Comparison of ENCODE assay signal across 18 cellular contexts in the genomic region with DNA sequence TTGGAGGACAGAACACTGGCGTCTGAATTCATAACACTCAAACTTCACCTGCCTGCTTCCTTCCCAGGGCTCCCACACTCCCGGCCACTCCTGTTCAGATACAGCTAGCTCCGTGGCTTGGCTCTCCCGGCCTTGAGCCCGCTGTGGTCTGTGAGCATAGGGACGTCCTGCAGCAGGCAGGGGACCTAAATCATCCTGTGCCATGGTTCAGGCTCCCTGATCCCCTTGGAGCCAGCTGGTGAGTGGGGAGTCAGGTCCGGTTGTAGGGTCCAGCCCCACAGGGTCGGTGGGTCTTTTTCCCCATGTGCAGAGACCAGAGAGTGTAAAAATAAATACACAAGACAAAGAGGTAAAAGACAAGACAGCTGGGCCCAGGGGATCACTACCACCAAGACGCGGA.
"Had no signal": no experiment of that assay in that cellular context is flagged by ENCODE, and none has a peak within 500 bp of the region (broad histone marks: within the 10 kb centered on the region; RNA-seq: fewer than 3 reads in every experiment).

No MANE protein-coding gene starts in this region.

- ATAC-seq: activated naive CD8-positive, alpha-beta T cell treated with anti-CD3 and anti-CD28 coated beads, Interleukin-2, amount 50 U/mL, for 24 hours; heart left ventricle; left colon; natural killer cell treated with Interleukin-12 subunit alpha and Interleukin-12 subunit beta and Interleukin-15 and Interleukin-18, amount 100 ng/mL, for 72 hours; psoas muscle; SK-N-SH treated with all-trans-retinoic acid at 6 μM for 48 hours; stimulated activated effector memory CD8-positive, alpha-beta T cell treated with anti-CD3 and anti-CD28 coated beads, Interleukin-12 subunit alpha, Interleukin-12 subunit beta, amount 100 ng/mL, for 72 hours had no signal

- H3K36me3 Mint-ChIP-seq: immature natural killer cell; memory B cell; natural killer cell treated with Interleukin-12 subunit alpha and Interleukin-12 subunit beta and Interleukin-15 and Interleukin-18, amount 100 ng/mL, for 72 hours; stimulated activated effector memory CD8-positive, alpha-beta T cell treated with anti-CD3 and anti-CD28 coated beads, Interleukin-12 subunit alpha, Interleukin-12 subunit beta, amount 100 ng/mL, for 72 hours had no signal

- H3K4me1 Mint-ChIP-seq: activated CD4-positive, alpha-beta memory T cell treated with anti-CD3 and anti-CD28 coated beads, Interleukin-2, amount 10 ng/mL, durations not matched to agents 7 days and 5 days; activated naive CD8-positive, alpha-beta T cell treated with anti-CD3 and anti-CD28 coated beads, Interleukin-2, amount 50 U/mL, for 24 hours; endodermal cell; immature natural killer cell; memory B cell; stimulated activated effector memory CD8-positive, alpha-beta T cell treated with anti-CD3 and anti-CD28 coated beads, Interleukin-12 subunit alpha, Interleukin-12 subunit beta, amount 100 ng/mL, for 72 hours had no signal

- H3K27me3 Mint-ChIP-seq: activated CD4-positive, alpha-beta memory T cell treated with anti-CD3 and anti-CD28 coated beads, Interleukin-2, amount 10 ng/mL, durations not matched to agents 7 days and 5 days; activated naive CD8-positive, alpha-beta T cell treated with anti-CD3 and anti-CD28 coated beads, Interleukin-2, amount 50 U/mL, for 24 hours; activated T-cell treated with anti-CD3 and anti-CD28 coated beads, Interleukin-2, amount 50 U/mL, for 24 hours; memory B cell had no signal

- H3K36me3 ChIP-seq: ascending aorta, breast epithelium, heart left ventricle had no signal

- H3K9me3 ChIP-seq: ascending aorta, psoas muscle, uterus had no signal

- H3K4me3 Mint-ChIP-seq: activated CD4-positive, alpha-beta memory T cell treated with anti-CD3 and anti-CD28 coated beads, Interleukin-2, amount 10 ng/mL, durations not matched to agents 7 days and 5 days; activated naive CD8-positive, alpha-beta T cell treated with anti-CD3 and anti-CD28 coated beads, Interleukin-2, amount 50 U/mL, for 24 hours; activated T-cell treated with anti-CD3 and anti-CD28 coated beads, Interleukin-2, amount 50 U/mL, for 24 hours; endodermal cell; immature natural killer cell; memory B cell; natural killer cell treated with Interleukin-12 subunit alpha and Interleukin-12 subunit beta and Interleukin-15 and Interleukin-18, amount 100 ng/mL, for 72 hours; stimulated activated effector memory CD8-positive, alpha-beta T cell treated with anti-CD3 and anti-CD28 coated beads, Interleukin-12 subunit alpha, Interleukin-12 subunit beta, amount 100 ng/mL, for 72 hours had no signal

- H3K4me3 ChIP-seq: ascending aorta, breast epithelium, heart left ventricle, psoas muscle, uterus had no signal

- H3K27me3 ChIP-seq: ascending aorta, breast epithelium, uterus had no signal

- DNase-seq: activated CD4-positive, alpha-beta memory T cell treated with anti-CD3 and anti-CD28 coated beads, Interleukin-2, amount 10 ng/mL, durations not matched to agents 7 days and 5 days; activated CD4-positive, alpha-beta T cell treated with anti-CD3 and anti-CD28 coated beads for 4 hours; activated naive CD8-positive, alpha-beta T cell treated with anti-CD3 and anti-CD28 coated beads, Interleukin-2, amount 50 U/mL, for 24 hours; activated T-cell treated with anti-CD3 and anti-CD28 coated beads, Interleukin-2, amount 50 U/mL, for 24 hours; dermis blood vessel endothelial cell; immature natural killer cell; stimulated activated CD4-positive, alpha-beta T cell treated with anti-CD3 and anti-CD28 coated beads, Interleukin-12 subunit alpha, Interleukin-12 subunit beta, amount 100 ng/mL, for 4 hours had no signal

- H3K27ac ChIP-seq: ascending aorta, breast epithelium, heart left ventricle, psoas muscle, uterus had no signal

- H3K4me1 ChIP-seq: ascending aorta, breast epithelium, heart left ventricle, psoas muscle, uterus had no signal

- H3K27ac Mint-ChIP-seq: activated CD4-positive, alpha-beta memory T cell treated with anti-CD3 and anti-CD28 coated beads, Interleukin-2, amount 10 ng/mL, durations not matched to agents 7 days and 5 days; activated naive CD8-positive, alpha-beta T cell treated with anti-CD3 and anti-CD28 coated beads, Interleukin-2, amount 50 U/mL, for 24 hours; activated T-cell treated with anti-CD3 and anti-CD28 coated beads, Interleukin-2, amount 50 U/mL, for 24 hours; endodermal cell; immature natural killer cell; memory B cell; natural killer cell treated with Interleukin-12 subunit alpha and Interleukin-12 subunit beta and Interleukin-15 and Interleukin-18, amount 100 ng/mL, for 72 hours; stimulated activated effector memory CD8-positive, alpha-beta T cell treated with anti-CD3 and anti-CD28 coated beads, Interleukin-12 subunit alpha, Interleukin-12 subunit beta, amount 100 ng/mL, for 72 hours had no signal

- H3K9me3 Mint-ChIP-seq: activated CD4-positive, alpha-beta memory T cell treated with anti-CD3 and anti-CD28 coated beads, Interleukin-2, amount 10 ng/mL, durations not matched to agents 7 days and 5 days; endodermal cell; memory B cell; natural killer cell treated with Interleukin-12 subunit alpha and Interleukin-12 subunit beta and Interleukin-15 and Interleukin-18, amount 100 ng/mL, for 72 hours; stimulated activated effector memory CD8-positive, alpha-beta T cell treated with anti-CD3 and anti-CD28 coated beads, Interleukin-12 subunit alpha, Interleukin-12 subunit beta, amount 100 ng/mL, for 72 hours had no signal
